Comparison of ENCODE assay signal across 8 cellular contexts in genomic region chr1:23801338-23801748, GRCh38. TPM values are rescaled to one million over a fixed set of nuclear protein-coding genes. Genes with fewer than 3 reads are reported as not detected.
DNase-seq lines count a peak whose midpoint lies in the region; FAIRE-seq and TF ChIP-seq lines count a peak whose summit lies in the region.

No MANE protein-coding gene starts in this region.

- no peaks in the 10 kb centered on the region for H3K9me3 ChIP-seq in keratinocyte (ENCODE audit: control insufficient read depth, low read depth, low read length)
- H3K9me3 ChIP-seq in testis: no peaks in the 10 kb centered on the region

- H3K27me3 Mint-ChIP-seq in activated CD4-positive, alpha-beta T cell treated with anti-CD3 and anti-CD28 coated beads, Interleukin-2, amount 10 ng/mL, durations not matched to agents 24 days and 14 days: no peaks in the 10 kb centered on the region
- H3K27me3 Mint-ChIP-seq in activated T-helper 1 cell treated with anti-CD3 and anti-CD28 coated beads, Interleukin-12 subunit alpha, Interleukin-12 subunit beta, Interleukin-2, Interleukin-4 antibody, amounts not matched to agents 30 ng/mL and 10 ng/mL and 1 ng/mL, durations not matched to agents 14 hours and 24 hours and 36 hours (ENCODE audit: insufficient read depth): peaks cover 2% of the 10 kb centered on the region

- H3K79me2 ChIP-seq in keratinocyte (ENCODE audit: control insufficient read depth, insufficient read depth, low read length): peaks cover 1% of the 10 kb centered on the region

- no peaks in the 10 kb centered on the region for H3K27me3 ChIP-seq in keratinocyte (ENCODE audit: control insufficient read depth, extremely low read depth, insufficient read depth, low read length)
- no peaks in the 10 kb centered on the region for H3K27me3 ChIP-seq in testis

- H2AFZ ChIP-seq in keratinocyte (ENCODE audit: control insufficient read depth, low read length): peak overlapping the region; percentile 53

- H3K4me2 ChIP-seq in keratinocyte (ENCODE audit: control insufficient read depth, extremely low read depth, insufficient read depth, low read depth, low read length): peak overlapping the region; percentile 99

- no peak for TF ChIP-seq POLR2A in testis (IDR thresholded peaks at IDR 0.05)

- H3K36me3 Mint-ChIP-seq in activated CD4-positive, alpha-beta T cell treated with anti-CD3 and anti-CD28 coated beads, Interleukin-2, amount 10 ng/mL, durations not matched to agents 24 days and 14 days (ENCODE audit: low read depth): peaks cover 34% of the 10 kb centered on the region
- H3K36me3 Mint-ChIP-seq in activated T-helper 1 cell treated with anti-CD3 and anti-CD28 coated beads, Interleukin-12 subunit alpha, Interleukin-12 subunit beta, Interleukin-2, Interleukin-4 antibody, amounts not matched to agents 30 ng/mL and 10 ng/mL and 1 ng/mL, durations not matched to agents 14 hours and 24 hours and 36 hours (ENCODE audit: low read depth): peaks cover 20% of the 10 kb centered on the region

- H3K27ac ChIP-seq in keratinocyte (ENCODE audit: control insufficient read depth, insufficient read depth, low read length): peak overlapping the region; percentile 83
- H3K27ac ChIP-seq in testis: peak overlapping the region; percentile 85

- H3K4me3 ChIP-seq in keratinocyte (ENCODE audit: control insufficient read depth in 2 of 3, extremely low read depth in 1 of 3, insufficient read depth in 2 of 3, low read depth in 1 of 3, low read length in 3 of 3): peak overlapping the region; percentile 63 to 82 (median 76)
- peak overlapping the region; percentile 71 to 86 for H3K4me3 ChIP-seq in testis

- H3K4me1 Mint-ChIP-seq in activated CD4-positive, alpha-beta T cell treated with anti-CD3 and anti-CD28 coated beads, Interleukin-2, amount 10 ng/mL, durations not matched to agents 24 days and 14 days: peaks cover 19% of the 10 kb centered on the region
- peaks cover 13% of the 10 kb centered on the region for H3K4me1 Mint-ChIP-seq in activated T-helper 1 cell treated with anti-CD3 and anti-CD28 coated beads, Interleukin-12 subunit alpha, Interleukin-12 subunit beta, Interleukin-2, Interleukin-4 antibody, amounts not matched to agents 30 ng/mL and 10 ng/mL and 1 ng/mL, durations not matched to agents 14 hours and 24 hours and 36 hours (ENCODE audit: low read depth)

- peak overlapping the region; percentile 70 for H3K27ac Mint-ChIP-seq in activated CD4-positive, alpha-beta T cell treated with anti-CD3 and anti-CD28 coated beads, Interleukin-2, amount 10 ng/mL, durations not matched to agents 24 days and 14 days
- H3K27ac Mint-ChIP-seq in activated T-helper 1 cell treated with anti-CD3 and anti-CD28 coated beads, Interleukin-12 subunit alpha, Interleukin-12 subunit beta, Interleukin-2, Interleukin-4 antibody, amounts not matched to agents 30 ng/mL and 10 ng/mL and 1 ng/mL, durations not matched to agents 14 hours and 24 hours and 36 hours: peak overlapping the region; percentile 67

- TF ChIP-seq CTCF in keratinocyte (optimal IDR thresholded peaks at IDR 0.05 in 1 of 3, IDR thresholded peaks at IDR 0.05 in 1 of 3, conservative IDR thresholded peaks at IDR 0.05 in 1 of 3; ENCODE audit: extremely low read depth in 1 of 3, insufficient read depth in 2 of 3, low read length in 3 of 3) (no peak), testis (IDR thresholded peaks at IDR 0.05) (no peak)

- H4K20me1 ChIP-seq in keratinocyte (ENCODE audit: control insufficient read depth, extremely low read depth, insufficient read depth, low read length): no peaks in the 10 kb centered on the region

- H3K4me1 ChIP-seq in keratinocyte (ENCODE audit: control insufficient read depth, extremely low read depth, insufficient read depth, low read length) (peaks cover 14% of the 10 kb centered on the region), testis (peaks cover 22% of the 10 kb centered on the region)

- H3K9me1 ChIP-seq in keratinocyte (ENCODE audit: control insufficient read depth, extremely low read depth, insufficient read depth, low read length): no peaks in the 10 kb centered on the region

- no peaks in the 10 kb centered on the region for H3K9me3 Mint-ChIP-seq in activated CD4-positive, alpha-beta T cell treated with anti-CD3 and anti-CD28 coated beads, Interleukin-2, amount 10 ng/mL, durations not matched to agents 24 days and 14 days
- H3K9me3 Mint-ChIP-seq in activated T-helper 1 cell treated with anti-CD3 and anti-CD28 coated beads, Interleukin-12 subunit alpha, Interleukin-12 subunit beta, Interleukin-2, Interleukin-4 antibody, amounts not matched to agents 30 ng/mL and 10 ng/mL and 1 ng/mL, durations not matched to agents 14 hours and 24 hours and 36 hours: no peaks in the 10 kb centered on the region

- DNase-seq in activated CD4-positive, alpha-beta T cell treated with anti-CD3 and anti-CD28 coated beads, Interleukin-2, amount 10 ng/mL, durations not matched to agents 24 days and 14 days: no peak
- no peak for DNase-seq in activated CD4-positive, alpha-beta T cell treated with anti-CD3 and anti-CD28 coated beads, Interleukin-2, amount 50 U/mL, for 1 hour
- no peak for DNase-seq in activated T-helper 1 cell treated with anti-CD3 and anti-CD28 coated beads, Interleukin-12 subunit alpha, Interleukin-12 subunit beta, Interleukin-2, Interleukin-4 antibody, amounts not matched to agents 30 ng/mL and 10 ng/mL and 1 ng/mL, durations not matched to agents 14 hours and 24 hours and 36 hours (ENCODE audit: low spot score)
- no peak for DNase-seq in keratinocyte (ENCODE audit: low read depth, low spot score)
- no peak for DNase-seq in testis
- no peak for DNase-seq in dermis blood vessel endothelial cell
- DNase-seq in DMS114 treated with DMSO at 0.1 percent for 48 hours (lab: John Stamatoyannopoulos, UW; ENCODE audit: unreplicated experiment): no peak
- no peak for DNase-seq in AG08395 (ENCODE audit: low spot score)

- peak overlapping the region; percentile 92 for H3K4me3 Mint-ChIP-seq in activated CD4-positive, alpha-beta T cell treated with anti-CD3 and anti-CD28 coated beads, Interleukin-2, amount 10 ng/mL, durations not matched to agents 24 days and 14 days
- H3K4me3 Mint-ChIP-seq in activated T-helper 1 cell treated with anti-CD3 and anti-CD28 coated beads, Interleukin-12 subunit alpha, Interleukin-12 subunit beta, Interleukin-2, Interleukin-4 antibody, amounts not matched to agents 30 ng/mL and 10 ng/mL and 1 ng/mL, durations not matched to agents 14 hours and 24 hours and 36 hours: peak overlapping the region; percentile 97

- H3K9ac ChIP-seq in keratinocyte (ENCODE audit: control insufficient read depth, extremely low read depth, insufficient read depth, low read length): peak overlapping the region; percentile 83

- intact Hi-C loops in activated CD4-positive, alpha-beta T cell treated with anti-CD3 and anti-CD28 coated beads, Interleukin-2, amount 10 ng/mL, durations not matched to agents 24 days and 14 days (cut with micrococcal nuclease): no loop called here
- intact Hi-C loops in activated T-helper 1 cell treated with anti-CD3 and anti-CD28 coated beads, Interleukin-12 subunit alpha, Interleukin-12 subunit beta, Interleukin-2, Interleukin-4 antibody, amounts not matched to agents 30 ng/mL and 10 ng/mL and 1 ng/mL, durations not matched to agents 14 hours and 24 hours and 36 hours (cut with micrococcal nuclease): loop anchor here (2.0 to 5.0 kb wide), 2 partner anchors 67 to 1349 kb away; partner anchors contain the start of genes FUCA1 and ZBTB40
- intact Hi-C loops in testis (cut with DNase I; ENCODE audit: low total_unique reads): no loop called here

- dilution Hi-C loops in keratinocyte (cut with MboI; ENCODE audit: extremely low pct_ligation_motif_present, low sequenced_read_pairs): no loop called here

- WGBS in testis, 2 donors: 12 to 19% methylated on average over 16 to 19 of the region's 19 CpGs

- no peak for FAIRE-seq in keratinocyte (lab: Jason Lieb, UNC)

- peaks cover 19 to 20% of the 10 kb centered on the region in 2 experiments for H3K36me3 ChIP-seq in keratinocyte (ENCODE audit: control insufficient read depth in 2 of 2, extremely low read depth in 1 of 2, insufficient read depth in 2 of 2, low read length in 2 of 2)
- H3K36me3 ChIP-seq in testis (ENCODE audit: low read depth, missing control alignments): no peaks in the 10 kb centered on the region

RNA-seq across cellular contexts. Expression of gene GALE, which starts 0.8 kb away (rescaled TPM):
- 66.3 and 73.5 TPM in 2 replicates for total RNA-seq in activated CD4-positive, alpha-beta T cell treated with anti-CD3 and anti-CD28 coated beads, Interleukin-2, amount 10 ng/mL, durations not matched to agents 24 days and 14 days
- 62.4 and 63.4 TPM in 2 replicates for total RNA-seq in activated T-helper 1 cell treated with anti-CD3 and anti-CD28 coated beads, Interleukin-12 subunit alpha, Interleukin-12 subunit beta, Interleukin-2, Interleukin-4 antibody, amounts not matched to agents 30 ng/mL and 10 ng/mL and 1 ng/mL, durations not matched to agents 14 hours and 24 hours and 36 hours
- 52.8 to 68.3 TPM (median 66.9 TPM) in 3 replicates for polyA plus RNA-seq in keratinocyte
- polyA plus RNA-seq in keratinocyte (2011; ENCODE audit: low read depth): 16.0 TPM
- polyA plus RNA-seq in keratinocyte (2011; cell fraction: cytosol; rRNA removed): 32.5 and 51.1 TPM in 2 replicates
- polyA plus RNA-seq in keratinocyte (2011; cell fraction: nucleus; rRNA removed): 58.9 and 68.1 TPM in 2 replicates
- polyA plus RNA-seq in keratinocyte (2012; ENCODE audit: low replicate concordance): 31.5 and 55.2 TPM in 2 replicates
- polyA minus RNA-seq in keratinocyte: 37.5 to 51.9 TPM (median 38.4 TPM) in 3 replicates
- 36.4 TPM for polyA minus RNA-seq in keratinocyte (2011; cell fraction: cytosol; rRNA and poly(A)+ RNA removed)
- polyA minus RNA-seq in keratinocyte (2011; cell fraction: nucleus; rRNA and poly(A)+ RNA removed): 20.2 and 22.2 TPM in 2 replicates
- total RNA-seq in testis: 10 to 100 TPM; 23.2 to 26.1 TPM
- polyA plus RNA-seq in testis (ENCODE audit: insufficient read depth, low read depth, low replicate concordance): 18.7 TPM
- 34.7 and 42.2 TPM in 2 replicates for total RNA-seq in dermis blood vessel endothelial cell

RNA-seq across cellular contexts. Expression of gene LYPLA2, which starts 10.4 kb away (rescaled TPM):
- 86.2 and 92.4 TPM in 2 replicates for total RNA-seq in activated CD4-positive, alpha-beta T cell treated with anti-CD3 and anti-CD28 coated beads, Interleukin-2, amount 10 ng/mL, durations not matched to agents 24 days and 14 days
- 91.4 and 96.1 TPM in 2 replicates for total RNA-seq in activated T-helper 1 cell treated with anti-CD3 and anti-CD28 coated beads, Interleukin-12 subunit alpha, Interleukin-12 subunit beta, Interleukin-2, Interleukin-4 antibody, amounts not matched to agents 30 ng/mL and 10 ng/mL and 1 ng/mL, durations not matched to agents 14 hours and 24 hours and 36 hours
- polyA plus RNA-seq in keratinocyte: 51.7 to 81.7 TPM (median 73.9 TPM) in 3 replicates
- 27.7 TPM for polyA plus RNA-seq in keratinocyte (2011; ENCODE audit: low read depth)
- 58.6 and 99.6 TPM in 2 replicates for polyA plus RNA-seq in keratinocyte (2011; cell fraction: cytosol; rRNA removed)
- polyA plus RNA-seq in keratinocyte (2011; cell fraction: nucleus; rRNA removed): 63.3 and 92.1 TPM in 2 replicates
- 61.1 and 73.9 TPM in 2 replicates for polyA plus RNA-seq in keratinocyte (2012; ENCODE audit: low replicate concordance)
- 54.5 to 70.5 TPM (median 61.2 TPM) in 3 replicates for polyA minus RNA-seq in keratinocyte
- 134 TPM for polyA minus RNA-seq in keratinocyte (2011; cell fraction: cytosol; rRNA and poly(A)+ RNA removed)
- 29.7 and 39.1 TPM in 2 replicates for polyA minus RNA-seq in keratinocyte (2011; cell fraction: nucleus; rRNA and poly(A)+ RNA removed)
- 10 to 100 TPM; 46.5 to 47.8 TPM for total RNA-seq in testis
- polyA plus RNA-seq in testis (ENCODE audit: insufficient read depth, low read depth, low replicate concordance): 36.1 TPM
- 108 and 113 TPM in 2 replicates for total RNA-seq in dermis blood vessel endothelial cell

RNA-seq across cellular contexts. Expression of gene PITHD1, which starts 23.1 kb away (rescaled TPM):
- 83.0 and 88.6 TPM in 2 replicates for total RNA-seq in activated CD4-positive, alpha-beta T cell treated with anti-CD3 and anti-CD28 coated beads, Interleukin-2, amount 10 ng/mL, durations not matched to agents 24 days and 14 days
- 83.2 and 83.4 TPM in 2 replicates for total RNA-seq in activated T-helper 1 cell treated with anti-CD3 and anti-CD28 coated beads, Interleukin-12 subunit alpha, Interleukin-12 subunit beta, Interleukin-2, Interleukin-4 antibody, amounts not matched to agents 30 ng/mL and 10 ng/mL and 1 ng/mL, durations not matched to agents 14 hours and 24 hours and 36 hours
- polyA plus RNA-seq in keratinocyte (48.9 to 60.8 TPM (median 59.4 TPM) in 3 replicates), testis (ENCODE audit: insufficient read depth, low read depth, low replicate concordance) (99.3 TPM)
- polyA plus RNA-seq in keratinocyte (2011; ENCODE audit: low read depth): 17.9 TPM
- polyA plus RNA-seq in keratinocyte (2011; cell fraction: cytosol; rRNA removed): 54.3 and 63.7 TPM in 2 replicates
- polyA plus RNA-seq in keratinocyte (2011; cell fraction: nucleus; rRNA removed): 35.8 and 46.7 TPM in 2 replicates
- 36.7 and 62.0 TPM in 2 replicates for polyA plus RNA-seq in keratinocyte (2012; ENCODE audit: low replicate concordance)
- polyA minus RNA-seq in keratinocyte: 13.4 to 15.6 TPM (median 14.4 TPM) in 3 replicates
- 20.3 TPM for polyA minus RNA-seq in keratinocyte (2011; cell fraction: cytosol; rRNA and poly(A)+ RNA removed)
- polyA minus RNA-seq in keratinocyte (2011; cell fraction: nucleus; rRNA and poly(A)+ RNA removed): 6.8 and 8.0 TPM in 2 replicates
- total RNA-seq in testis (10 to 100 TPM; 83.7 to 89.9 TPM), dermis blood vessel endothelial cell (41.2 and 43.8 TPM in 2 replicates)

RNA-seq across cellular contexts. Expression of gene HMGCL, which starts 23.9 kb away (rescaled TPM):
- total RNA-seq in activated CD4-positive, alpha-beta T cell treated with anti-CD3 and anti-CD28 coated beads, Interleukin-2, amount 10 ng/mL, durations not matched to agents 24 days and 14 days: 20.4 and 20.7 TPM in 2 replicates
- total RNA-seq in activated T-helper 1 cell treated with anti-CD3 and anti-CD28 coated beads, Interleukin-12 subunit alpha, Interleukin-12 subunit beta, Interleukin-2, Interleukin-4 antibody, amounts not matched to agents 30 ng/mL and 10 ng/mL and 1 ng/mL, durations not matched to agents 14 hours and 24 hours and 36 hours: 18.5 and 19.9 TPM in 2 replicates
- polyA plus RNA-seq in keratinocyte (24.1 to 35.0 TPM (median 29.6 TPM) in 3 replicates), testis (ENCODE audit: insufficient read depth, low read depth, low replicate concordance) (38.8 TPM)
- polyA plus RNA-seq in keratinocyte (2011; ENCODE audit: low read depth): 13.9 TPM
- 23.6 and 23.7 TPM in 2 replicates for polyA plus RNA-seq in keratinocyte (2011; cell fraction: cytosol; rRNA removed)
- polyA plus RNA-seq in keratinocyte (2011; cell fraction: nucleus; rRNA removed): 26.0 and 26.5 TPM in 2 replicates
- 22.9 and 36.0 TPM in 2 replicates for polyA plus RNA-seq in keratinocyte (2012; ENCODE audit: low replicate concordance)
- 7.3 to 18.4 TPM (median 16.4 TPM) in 3 replicates for polyA minus RNA-seq in keratinocyte
- polyA minus RNA-seq in keratinocyte (2011; cell fraction: cytosol; rRNA and poly(A)+ RNA removed): 8.4 TPM
- 8.7 and 10.8 TPM in 2 replicates for polyA minus RNA-seq in keratinocyte (2011; cell fraction: nucleus; rRNA and poly(A)+ RNA removed)
- total RNA-seq in testis (10 to 100 TPM; 48.2 to 54.3 TPM), dermis blood vessel endothelial cell (52.5 and 59.9 TPM in 2 replicates)

RNA-seq across cellular contexts. Expression of gene ELOA, which starts 58.1 kb away (rescaled TPM):
- 51.9 and 54.3 TPM in 2 replicates for total RNA-seq in activated CD4-positive, alpha-beta T cell treated with anti-CD3 and anti-CD28 coated beads, Interleukin-2, amount 10 ng/mL, durations not matched to agents 24 days and 14 days
- total RNA-seq in activated T-helper 1 cell treated with anti-CD3 and anti-CD28 coated beads, Interleukin-12 subunit alpha, Interleukin-12 subunit beta, Interleukin-2, Interleukin-4 antibody, amounts not matched to agents 30 ng/mL and 10 ng/mL and 1 ng/mL, durations not matched to agents 14 hours and 24 hours and 36 hours: 54.5 and 55.2 TPM in 2 replicates
- polyA plus RNA-seq in keratinocyte: 18.0 to 43.9 TPM (median 31.8 TPM) in 3 replicates
- polyA plus RNA-seq in keratinocyte (2011; ENCODE audit: low read depth): 33.1 TPM
- 28.3 and 36.5 TPM in 2 replicates for polyA plus RNA-seq in keratinocyte (2011; cell fraction: cytosol; rRNA removed)
- polyA plus RNA-seq in keratinocyte (2011; cell fraction: nucleus; rRNA removed): 28.0 and 33.4 TPM in 2 replicates
- polyA plus RNA-seq in keratinocyte (2012; ENCODE audit: low replicate concordance): 17.5 and 36.3 TPM in 2 replicates
- 16.7 to 31.0 TPM (median 23.8 TPM) in 3 replicates for polyA minus RNA-seq in keratinocyte
- 34.1 TPM for polyA minus RNA-seq in keratinocyte (2011; cell fraction: cytosol; rRNA and poly(A)+ RNA removed)
- 16.0 and 25.8 TPM in 2 replicates for polyA minus RNA-seq in keratinocyte (2011; cell fraction: nucleus; rRNA and poly(A)+ RNA removed)
- total RNA-seq in testis: 10 to 100 TPM; 38.7 to 41.9 TPM
- polyA plus RNA-seq in testis (ENCODE audit: insufficient read depth, low read depth, low replicate concordance): 51.3 TPM
- total RNA-seq in dermis blood vessel endothelial cell: 26.2 and 29.6 TPM in 2 replicates
